In genomic region chr10:111209666-111210065, GRCh38 we compare ENCODE assay signal across 20 cellular contexts.
"Had no signal": no experiment of that assay in that cellular context is flagged by ENCODE, and none has a peak within 500 bp of the region (broad histone marks: within the 10 kb centered on the region; RNA-seq: fewer than 3 reads in every experiment).

No MANE protein-coding gene starts in this region.

- H3K4me3 Mint-ChIP-seq: activated naive CD8-positive, alpha-beta T cell treated with anti-CD3 and anti-CD28 coated beads for 36 hours; activated T-helper 1 cell treated with anti-CD3 and anti-CD28 coated beads, Interleukin-12 subunit alpha, Interleukin-12 subunit beta, Interleukin-2, Interleukin-4 antibody, amounts not matched to agents 30 ng/mL and 10 ng/mL and 1 ng/mL, durations not matched to agents 14 hours and 24 hours and 36 hours; effector memory CD8-positive, alpha-beta T cell; stimulated activated naive B cell treated with anti-CD40 and anti-IgM and Interleukin-4, amounts not matched to agents 10 μg/mL and 1 μg/mL and 100 μg/mL, for 72 hours had no signal

- H3K9me3 Mint-ChIP-seq: activated naive CD8-positive, alpha-beta T cell treated with anti-CD3 and anti-CD28 coated beads for 36 hours; activated T-helper 1 cell treated with anti-CD3 and anti-CD28 coated beads, Interleukin-12 subunit alpha, Interleukin-12 subunit beta, Interleukin-2, Interleukin-4 antibody, amounts not matched to agents 30 ng/mL and 10 ng/mL and 1 ng/mL, durations not matched to agents 14 hours and 24 hours and 36 hours; effector memory CD8-positive, alpha-beta T cell; stimulated activated naive B cell treated with anti-CD40 and anti-IgM and Interleukin-4, amounts not matched to agents 10 μg/mL and 1 μg/mL and 100 μg/mL, for 72 hours had no signal

- H3K4me3 ChIP-seq: left ventricle myocardium inferior, sigmoid colon, spleen, thoracic aorta, upper lobe of right lung had no signal

- ATAC-seq: effector memory CD8-positive, alpha-beta T cell; stimulated activated naive B cell treated with anti-CD40 and anti-IgM and Interleukin-4, amounts not matched to agents 10 μg/mL and 1 μg/mL and 100 μg/mL, for 72 hours; upper lobe of right lung had no signal

- H3K9me3 ChIP-seq: sigmoid colon, thoracic aorta, upper lobe of right lung had no signal

- H3K27me3 ChIP-seq: sigmoid colon, upper lobe of right lung had no signal

- H3K36me3 ChIP-seq: left ventricle myocardium inferior, sigmoid colon, spleen, thoracic aorta, upper lobe of right lung had no signal

- H3K36me3 Mint-ChIP-seq: activated naive CD8-positive, alpha-beta T cell treated with anti-CD3 and anti-CD28 coated beads for 36 hours; stimulated activated naive B cell treated with anti-CD40 and anti-IgM and Interleukin-4, amounts not matched to agents 10 μg/mL and 1 μg/mL and 100 μg/mL, for 72 hours had no signal

- H3K4me1 Mint-ChIP-seq: activated naive CD8-positive, alpha-beta T cell treated with anti-CD3 and anti-CD28 coated beads for 36 hours; stimulated activated naive B cell treated with anti-CD40 and anti-IgM and Interleukin-4, amounts not matched to agents 10 μg/mL and 1 μg/mL and 100 μg/mL, for 72 hours had no signal

- H3K4me1 ChIP-seq: left ventricle myocardium inferior, sigmoid colon, spleen, upper lobe of right lung had no signal

- H3K27ac ChIP-seq: left ventricle myocardium inferior, sigmoid colon, spleen, thoracic aorta, upper lobe of right lung, VCaP had no signal

- H3K27ac Mint-ChIP-seq: activated naive CD8-positive, alpha-beta T cell treated with anti-CD3 and anti-CD28 coated beads for 36 hours; activated T-helper 1 cell treated with anti-CD3 and anti-CD28 coated beads, Interleukin-12 subunit alpha, Interleukin-12 subunit beta, Interleukin-2, Interleukin-4 antibody, amounts not matched to agents 30 ng/mL and 10 ng/mL and 1 ng/mL, durations not matched to agents 14 hours and 24 hours and 36 hours; effector memory CD8-positive, alpha-beta T cell; stimulated activated naive B cell treated with anti-CD40 and anti-IgM and Interleukin-4, amounts not matched to agents 10 μg/mL and 1 μg/mL and 100 μg/mL, for 72 hours had no signal

- DNase-seq: activated CD4-positive, alpha-beta T cell treated with anti-CD3 and anti-CD28 coated beads for 1 hour; activated CD4-positive, alpha-beta T cell treated with anti-CD3 and anti-CD28 coated beads, Interleukin-2, amount 50 U/mL, for 4 hours; activated gamma-delta T cell treated with Interleukin-2 at 50 U/mL for 16 hours; activated naive CD8-positive, alpha-beta T cell treated with anti-CD3 and anti-CD28 coated beads for 36 hours; activated T-cell treated with anti-CD3 and anti-CD28 coated beads for 4 hours; amniotic stem cell; effector memory CD8-positive, alpha-beta T cell; foreskin fibroblast; hippocampal formation; kidney; left ventricle myocardium inferior; occipital lobe; posterior cingulate gyrus; sigmoid colon; spleen; stimulated activated naive B cell treated with anti-CD40 and anti-IgM and Interleukin-4, amounts not matched to agents 10 μg/mL and 1 μg/mL and 100 μg/mL, for 72 hours; upper lobe of right lung had no signal
